In the genomic region with DNA sequence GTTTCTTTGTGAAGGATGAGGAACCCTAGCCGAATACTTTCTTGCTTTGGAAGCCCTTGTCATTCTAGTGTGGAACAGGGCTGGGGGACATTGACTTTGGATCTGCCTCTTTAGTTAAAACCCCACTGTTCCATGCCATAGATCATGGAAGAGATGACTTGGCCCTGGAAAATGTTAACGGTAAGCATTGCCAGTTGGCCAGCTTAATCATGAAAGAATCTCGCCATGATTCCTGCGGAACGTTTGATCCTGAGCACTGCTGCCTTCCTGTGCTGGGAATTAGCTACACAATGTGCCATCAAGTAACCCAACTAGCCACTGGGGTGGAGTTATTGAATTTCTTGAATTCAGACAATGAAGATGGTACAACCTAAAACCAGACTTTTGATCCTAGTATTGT, we compare ENCODE assay signal across 18 cellular contexts.
DNase-seq lines count a peak whose midpoint lies in the region; ATAC-seq and TF ChIP-seq lines count a peak whose summit lies in the region.
"Had no signal": no experiment of that assay in that cellular context is flagged by ENCODE, and none has a peak within 500 bp of the region (broad histone marks: within the 10 kb centered on the region; RNA-seq: fewer than 3 reads in every experiment).

No MANE protein-coding gene starts in this region.

- H2BK5ac ChIP-seq in mesenchymal stem cell (ENCODE audit: low read depth, low read length, poor library complexity, severe bottlenecking): no peak overlapping the region

- no peak overlapping the region for H2BK15ac ChIP-seq in mesenchymal stem cell (ENCODE audit: low read depth, poor library complexity, severe bottlenecking)

- WGBS in mesenchymal stem cell: 91% methylated on average over 5 of the region's 5 CpGs
- 25 to 40% methylated on average over 5 of the region's 5 CpGs for WGBS in aorta, 2 donors
- 86 to 94% methylated on average over 1 to 5 of the region's 5 CpGs for WGBS in endodermal cell (ENCODE audit: insufficient coverage in 1 of 2, insufficient read length in 1 of 2), 2 experiments

- H4K8ac ChIP-seq in mesenchymal stem cell (ENCODE audit: low read length): no peak overlapping the region

- H2BK12ac ChIP-seq in mesenchymal stem cell (ENCODE audit: low read length in 2 of 2): peak overlapping the region; percentile 61 to 71

- intact Hi-C loops in aorta (cut with DNase I): no loop called here

- H3K9me3 Mint-ChIP-seq in endodermal cell: no peaks in the 10 kb centered on the region
- H3K9me3 Mint-ChIP-seq: H9 had no signal

- no peak overlapping the region for H3K4me3 Mint-ChIP-seq in endodermal cell
- H3K4me3 Mint-ChIP-seq: CD4-positive, CD25-positive, alpha-beta regulatory T cell; CD8-positive, alpha-beta T cell; H9 had no signal

- H3K36me3 Mint-ChIP-seq in endodermal cell (ENCODE audit: low read depth): no peaks in the 10 kb centered on the region
- H3K36me3 Mint-ChIP-seq: CD4-positive, CD25-positive, alpha-beta regulatory T cell; CD8-positive, alpha-beta T cell had no signal

- H2AK5ac ChIP-seq in mesenchymal stem cell (ENCODE audit: low read length, severe bottlenecking): peak overlapping the region; percentile 45

- no peak for TF ChIP-seq CTCF in OCI-LY3 (IDR thresholded peaks at IDR 0.05; ENCODE audit: low read depth, low read length)
- TF ChIP-seq CTCF in endodermal cell (conservative IDR thresholded peaks at IDR 0.05): no peak

- H3K27me3 ChIP-seq in OCI-LY3 (ENCODE audit: low read depth, low read length) (no peaks in the 10 kb centered on the region), mesenchymal stem cell (ENCODE audit: control insufficient read depth in 1 of 2, insufficient read depth in 1 of 2, low read length in 2 of 2) (peaks cover 3 to 4% of the 10 kb centered on the region in 2 experiments), aorta (ENCODE audit: control insufficient read depth in 1 of 2, insufficient read depth in 2 of 2, low read length in 1 of 2) (no peaks in the 10 kb centered on the region), endodermal cell (ENCODE audit: control insufficient read depth, insufficient read depth, low read length, poor library complexity, severe bottlenecking) (no peaks in the 10 kb centered on the region)

- H3K9ac ChIP-seq in OCI-LY3 (ENCODE audit: low read length): no peak overlapping the region; the same call in 1 of the 2 replicates
- H3K9ac ChIP-seq in mesenchymal stem cell (ENCODE audit: low read length): no peak overlapping the region
- H3K9ac ChIP-seq in endodermal cell (ENCODE audit: extremely low read depth, low read length, poor library complexity, severe bottlenecking): no peak overlapping the region
- H3K9ac ChIP-seq: GM23248 had no signal

- no peak overlapping the region for H3K4me3 ChIP-seq in OCI-LY3 (ENCODE audit: low read length)
- no peak overlapping the region for H3K4me3 ChIP-seq in mesenchymal stem cell (ENCODE audit: insufficient read depth in 1 of 2, low read depth in 1 of 2, low read length in 2 of 2)
- no peak overlapping the region for H3K4me3 ChIP-seq in aorta (ENCODE audit: low read length in 2 of 2)
- H3K4me3 ChIP-seq in endodermal cell (ENCODE audit: low read length): no peak overlapping the region
- H3K4me3 ChIP-seq: GM12878, GM23248 had no signal

- no peak overlapping the region for H3K14ac ChIP-seq in mesenchymal stem cell (ENCODE audit: low read length in 2 of 2)

- H3K79me1 ChIP-seq in mesenchymal stem cell (replicated peaks; ENCODE audit: low read length, poor library complexity, severe bottlenecking): no peaks in the 10 kb centered on the region

- no peak overlapping the region for H3K18ac ChIP-seq in mesenchymal stem cell (ENCODE audit: low read depth in 1 of 2, low read length in 2 of 2)

- H3K4me2 ChIP-seq in OCI-LY3 (ENCODE audit: low read length) (no peak overlapping the region), mesenchymal stem cell (ENCODE audit: low read length, poor library complexity, severe bottlenecking) (no peak overlapping the region)

- H3K9me3 ChIP-seq in OCI-LY3 (ENCODE audit: insufficient read depth, low read length) (no peaks in the 10 kb centered on the region), mesenchymal stem cell (ENCODE audit: control insufficient read depth, low read length) (no peaks in the 10 kb centered on the region), aorta (ENCODE audit: control insufficient read depth, low read length) (no peaks in the 10 kb centered on the region), endodermal cell (ENCODE audit: control insufficient read depth, low read length) (no peaks in the 10 kb centered on the region)
- H3K9me3 ChIP-seq: Caco-2 had no signal

- peak; percentile 17 for ATAC-seq in aorta (ENCODE audit: low FRiP score)
- ATAC-seq: CD8-positive, alpha-beta T cell; HCT116 had no signal

- no peak overlapping the region for H4K91ac ChIP-seq in mesenchymal stem cell (ENCODE audit: low read length)

- H2BK120ac ChIP-seq in mesenchymal stem cell (ENCODE audit: low read depth, low read length): no peak overlapping the region

- no peak overlapping the region for H2AFZ ChIP-seq in OCI-LY3 (ENCODE audit: low read depth, low read length)
- H2AFZ ChIP-seq in mesenchymal stem cell (ENCODE audit: low read depth, low read length): no peak overlapping the region
- H2AFZ ChIP-seq: GM23248 had no signal

- no peaks in the 10 kb centered on the region for H3K79me2 ChIP-seq in OCI-LY3 (ENCODE audit: low read length)

- H3K36me3 ChIP-seq in OCI-LY3 (replicated peaks; ENCODE audit: low read depth, low read length): no peaks in the 10 kb centered on the region
- no peaks in the 10 kb centered on the region for H3K36me3 ChIP-seq in mesenchymal stem cell (ENCODE audit: control insufficient read depth in 1 of 2, insufficient read depth in 2 of 2, low read depth in 1 of 2, low read length in 2 of 2)
- H3K36me3 ChIP-seq in aorta (ENCODE audit: control insufficient read depth in 1 of 2, insufficient read depth in 2 of 2, low read length in 1 of 2): no peaks in the 10 kb centered on the region
- H3K36me3 ChIP-seq in endodermal cell (ENCODE audit: control insufficient read depth, insufficient read depth, low read length): no peaks in the 10 kb centered on the region

- no peak overlapping the region for H3K4ac ChIP-seq in mesenchymal stem cell (ENCODE audit: low read depth in 1 of 2, low read length in 2 of 2)

- DNase-seq in mesenchymal stem cell: no peak
- no peak for DNase-seq in aorta
- DNase-seq in NOMO-1 treated with DMSO at 0.1 percent for 48 hours (lab: John Stamatoyannopoulos, UW; ENCODE audit: unreplicated experiment): no peak
- no peak for DNase-seq in endodermal cell
- no peak for DNase-seq in SIG-M5 treated with dmso at 0.1 percent for 504 hours (lab: John Stamatoyannopoulos, UW; ENCODE audit: unreplicated experiment)
- DNase-seq: Caco-2; CD4-positive, CD25-positive, alpha-beta regulatory T cell; CD8-positive, alpha-beta T cell; DMS 273 treated with DMSO at 0.1 percent for 48 hours; DMS79; EL; GDM1; GM23248; H9 had no signal

- no peaks in the 10 kb centered on the region for H4K20me1 ChIP-seq in OCI-LY3 (ENCODE audit: insufficient read depth, low read length)

- peaks cover 3% of the 10 kb centered on the region for H3K27me3 Mint-ChIP-seq in endodermal cell (ENCODE audit: insufficient read depth)
- H3K27me3 Mint-ChIP-seq: CD4-positive, CD25-positive, alpha-beta regulatory T cell had no signal

- H3K4me1 ChIP-seq in OCI-LY3 (ENCODE audit: low read length) (peaks cover 37% of the 10 kb centered on the region), mesenchymal stem cell (ENCODE audit: control insufficient read depth, insufficient read depth, low read depth, low read length) (peaks cover 3% of the 10 kb centered on the region), aorta (ENCODE audit: control insufficient read depth in 1 of 2, insufficient read depth in 2 of 2, low read length in 2 of 2) (peaks cover 0 to under 1% of the 10 kb centered on the region in 2 donors), endodermal cell (ENCODE audit: control insufficient read depth, insufficient read depth, low read length) (peaks cover 9% of the 10 kb centered on the region)
- H3K4me1 ChIP-seq: Caco-2 had no signal

- H3K4me1 Mint-ChIP-seq in endodermal cell: peaks cover 30% of the 10 kb centered on the region
- H3K4me1 Mint-ChIP-seq: CD4-positive, CD25-positive, alpha-beta regulatory T cell had no signal

- H3K23ac ChIP-seq in mesenchymal stem cell (ENCODE audit: low read length in 2 of 2): no peak overlapping the region

- no peak overlapping the region for H3K27ac Mint-ChIP-seq in endodermal cell
- H3K27ac Mint-ChIP-seq: CD4-positive, CD25-positive, alpha-beta regulatory T cell; CD8-positive, alpha-beta T cell; H9 had no signal

- H3K27ac ChIP-seq in OCI-LY3 (ENCODE audit: low read length): peak overlapping the region; percentile 92
- no peak overlapping the region for H3K27ac ChIP-seq in mesenchymal stem cell (ENCODE audit: low read length, poor library complexity, severe bottlenecking)
- H3K27ac ChIP-seq in aorta (ENCODE audit: low read depth in 1 of 2, low read length in 2 of 2): no peak overlapping the region
- no peak overlapping the region for H3K27ac ChIP-seq in endodermal cell (ENCODE audit: low read depth, low read length)
- H3K27ac ChIP-seq: C4-2B, GM23248 had no signal
